ENCODE assay signal across 17 cellular contexts in genomic region chr7:130821864-130822263, GRCh38.
DNase-seq lines count a peak whose midpoint lies in the region; TF ChIP-seq lines count a peak whose summit lies in the region.
"Had no signal": no experiment of that assay in that cellular context is flagged by ENCODE, and none has a peak within 500 bp of the region (broad histone marks: within the 10 kb centered on the region; RNA-seq: fewer than 3 reads in every experiment).

No MANE protein-coding gene starts in this region.

- H3K79me2 ChIP-seq in SK-N-SH (ENCODE audit: insufficient read depth) = no peaks in the 10 kb centered on the region

- no peaks in the 10 kb centered on the region for H4K20me1 ChIP-seq in SK-N-SH (ENCODE audit: insufficient read depth)

- H3K9ac ChIP-seq in SK-N-SH (no peak overlapping the region), mesenchymal stem cell (ENCODE audit: low read length) (no peak overlapping the region)

- H2BK15ac ChIP-seq in mesenchymal stem cell (ENCODE audit: low read depth, poor library complexity, severe bottlenecking) = no peak overlapping the region

- H3K27me3 ChIP-seq in SK-N-SH (ENCODE audit: insufficient read depth) (no peaks in the 10 kb centered on the region), mesenchymal stem cell (ENCODE audit: control insufficient read depth in 1 of 2, insufficient read depth in 1 of 2, low read length in 2 of 2) (no peaks in the 10 kb centered on the region)

- no peaks in the 10 kb centered on the region for H3K27me3 Mint-ChIP-seq in HFFc6 (ENCODE audit: insufficient read depth)
- H3K27me3 Mint-ChIP-seq: IgD-negative memory B cell had no signal

- WGBS in SK-N-SH (ENCODE audit: low lambda C conversion rate) = 74% methylated on average over 3 of the region's 3 CpGs
- WGBS in mesenchymal stem cell = 68% methylated on average over 2 of the region's 3 CpGs

- H3K27ac ChIP-seq in SK-N-SH (ENCODE audit: low read depth in 2 of 2, low read length in 1 of 2) (no peak overlapping the region; a peak in 1 of 4 replicates), mesenchymal stem cell (ENCODE audit: low read length, poor library complexity, severe bottlenecking) (no peak overlapping the region)
- H3K27ac ChIP-seq: C4-2B, PC-9 had no signal

- H3K18ac ChIP-seq in mesenchymal stem cell (ENCODE audit: low read depth in 1 of 2, low read length in 2 of 2) = peak overlapping the region in 1 of 2 experiments; percentile 54

- no peak overlapping the region for H4K8ac ChIP-seq in mesenchymal stem cell (ENCODE audit: low read length)

- peaks cover 11% of the 10 kb centered on the region for H3F3A ChIP-seq in SK-N-SH (replicated peaks; ENCODE audit: insufficient read depth)

- H3K23ac ChIP-seq in mesenchymal stem cell (ENCODE audit: low read length in 2 of 2) = no peak overlapping the region

- H2AFZ ChIP-seq in SK-N-SH (ENCODE audit: low read depth) = peak overlapping the region; percentile 58; the same call in 1 of the 2 replicates
- no peak overlapping the region for H2AFZ ChIP-seq in mesenchymal stem cell (ENCODE audit: low read depth, low read length)
- H2AFZ ChIP-seq: PC-9 had no signal

- H4K91ac ChIP-seq in mesenchymal stem cell (ENCODE audit: low read length) = no peak overlapping the region

- H3K79me1 ChIP-seq in mesenchymal stem cell (replicated peaks; ENCODE audit: low read length, poor library complexity, severe bottlenecking) = no peaks in the 10 kb centered on the region

- no peak for TF ChIP-seq EP300 in SK-N-SH (IDR thresholded peaks at IDR 0.05; ENCODE audit: borderline replicate concordance in 1 of 2, low read depth in 1 of 2, low read length in 1 of 2)

- peaks cover 17% of the 10 kb centered on the region for H3K36me3 Mint-ChIP-seq in HFFc6 (ENCODE audit: low read depth)

- H2BK120ac ChIP-seq in mesenchymal stem cell (ENCODE audit: low read depth, low read length) = no peak overlapping the region

- TF ChIP-seq RAD21 in SK-N-SH (IDR thresholded peaks at IDR 0.05; ENCODE audit: low read length) = no peak

- H2BK5ac ChIP-seq in mesenchymal stem cell (ENCODE audit: low read depth, low read length, poor library complexity, severe bottlenecking) = no peak overlapping the region

- peaks cover 23% of the 10 kb centered on the region for H3K4me1 Mint-ChIP-seq in HFFc6 (ENCODE audit: low read depth)
- H3K4me1 Mint-ChIP-seq: H9 had no signal

- DNase-seq in Daoy (ENCODE audit: low read depth) = peak; percentile 33
- peak; percentile 24 for DNase-seq in HCEC 1CT
- DNase-seq in SK-N-SH = no peak
- DNase-seq in mesenchymal stem cell = peak; percentile 9
- DNase-seq in HFFc6 = no peak
- no peak for DNase-seq in NCI-H82 treated with DMSO at 0.1 percent for 48 hours (lab: John Stamatoyannopoulos, UW; ENCODE audit: unreplicated experiment)
- DNase-seq in OCI-M1 (lab: John Stamatoyannopoulos, UW) = no peak
- DNase-seq: DMS 273 treated with DMSO at 0.1 percent for 48 hours, H9, Kasumi-1, MV-4-11, NCI-H1417 treated with DMSO at 0.1 percent for 48 hours, NCI-H1930, NCI-H446, PC-9 had no signal

- H3K4me3 ChIP-seq in SK-N-SH (ENCODE audit: low read depth in 2 of 2, low read length in 1 of 2) (no peak overlapping the region), mesenchymal stem cell (ENCODE audit: insufficient read depth in 1 of 2, low read depth in 1 of 2, low read length in 2 of 2) (no peak overlapping the region)
- H3K4me3 ChIP-seq: PC-9 had no signal

- H3K27ac Mint-ChIP-seq in HFFc6 = no peak overlapping the region
- H3K27ac Mint-ChIP-seq: H9, IgD-negative memory B cell had no signal

- H2BK12ac ChIP-seq in mesenchymal stem cell (ENCODE audit: low read length in 2 of 2) = no peak overlapping the region

- CTCF ChIA-PET in SK-N-SH (lab: Yijun Ruan, JAX) = interaction anchor here (1.3 to 1.8 kb wide), 3 partner anchors 9 to 11 kb away, joined by 5 to 7 read pairs (median 5); no protein-coding TSS in a partner anchor

- H3K14ac ChIP-seq in mesenchymal stem cell (ENCODE audit: low read length in 2 of 2) = no peak overlapping the region

- no peak overlapping the region for H2AK5ac ChIP-seq in mesenchymal stem cell (ENCODE audit: low read length, severe bottlenecking)

- H3K4me3 Mint-ChIP-seq in HFFc6 = no peak overlapping the region
- H3K4me3 Mint-ChIP-seq: H9 had no signal

- H3K36me3 ChIP-seq in SK-N-SH (replicated peaks in 1 of 2; ENCODE audit: control insufficient read depth in 1 of 2, insufficient read depth in 2 of 2, low read length in 1 of 2) (peaks cover 0 to 14% of the 10 kb centered on the region in 2 experiments), mesenchymal stem cell (ENCODE audit: control insufficient read depth in 1 of 2, insufficient read depth in 2 of 2, low read depth in 1 of 2, low read length in 2 of 2) (no peaks in the 10 kb centered on the region)

- H3K4me2 ChIP-seq in SK-N-SH = no peak overlapping the region
- no peak overlapping the region for H3K4me2 ChIP-seq in mesenchymal stem cell (ENCODE audit: low read length, poor library complexity, severe bottlenecking)
- H3K4me2 ChIP-seq: PC-9 had no signal

- no peak overlapping the region for H3K4ac ChIP-seq in mesenchymal stem cell (ENCODE audit: low read depth in 1 of 2, low read length in 2 of 2)

- H3K4me1 ChIP-seq in SK-N-SH (ENCODE audit: control insufficient read depth in 1 of 2, insufficient read depth in 2 of 2, low read depth in 1 of 2, low read length in 1 of 2) = no peaks in the 10 kb centered on the region; a peak in 1 of 4 replicates
- H3K4me1 ChIP-seq in mesenchymal stem cell (ENCODE audit: control insufficient read depth, insufficient read depth, low read depth, low read length) = no peaks in the 10 kb centered on the region

- H3K9me2 ChIP-seq in SK-N-SH = no peaks in the 10 kb centered on the region

- TF ChIP-seq CTCF in SK-N-SH (IDR thresholded peaks at IDR 0.05) = no peak
- TF ChIP-seq CTCF in HFFc6 (IDR thresholded peaks at IDR 0.05) = no peak

- H3K9me3 ChIP-seq in SK-N-SH = peaks cover 16% of the 10 kb centered on the region
- H3K9me3 ChIP-seq in mesenchymal stem cell (ENCODE audit: control insufficient read depth, low read length) = peaks cover 13% of the 10 kb centered on the region

- H3K9me3 Mint-ChIP-seq in HFFc6 = peaks cover 14% of the 10 kb centered on the region

- POLR2A ChIA-PET in SK-N-SH (lab: Yijun Ruan, JAX) = no interaction called here

TF ChIP-seq in SK-N-SH, 30 proteins besides CTCF, POLR2A, EP300 and RAD21:
- TF ChIP-seq RXRA (IDR thresholded peaks at IDR 0.05; ENCODE audit: borderline replicate concordance, low read depth) (0 out of 2 replicates have a peak, but pooled peaks have one; percentile 22), GATA2 (CRISPR knock-in tag; IDR thresholded peaks at IDR 0.05) (no peak)

Comparison
In these comparisons a context has a peak if more than half of its experiments do, and no peak if none do; other contexts are left out.
1. DNase-seq: peak in Daoy (single experiment), HCEC 1CT (single experiment) and mesenchymal stem cell (single experiment); none in SK-N-SH (single experiment), HFFc6 (single experiment), NCI-H82 treated with DMSO at 0.1 percent for 48 hours (single experiment) and OCI-M1 (single experiment).